ENCODE assay signal across 32 cellular contexts in the genomic region with DNA sequence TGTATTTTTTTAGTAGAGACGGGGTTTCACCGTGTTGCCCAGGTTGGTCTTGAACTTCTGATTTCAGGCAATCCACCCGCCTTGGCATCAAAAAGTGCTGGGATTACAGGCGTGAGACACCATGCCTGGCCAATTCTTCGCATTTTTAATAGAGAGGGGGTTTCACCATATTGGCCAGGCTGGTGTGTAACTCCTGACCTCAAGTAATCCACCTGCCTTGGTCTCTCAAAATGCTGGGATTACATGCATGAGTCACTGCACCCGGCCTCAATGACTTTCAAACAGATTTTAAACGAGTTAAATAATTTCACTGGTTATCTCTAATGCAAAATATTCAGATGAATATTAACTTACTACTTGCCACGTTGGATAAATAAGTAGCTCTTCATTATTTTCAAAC. TPM values are rescaled to one million over a fixed set of nuclear protein-coding genes. Genes with fewer than 3 reads are reported as not detected.
"Had no signal": no experiment of that assay in that cellular context is flagged by ENCODE, and none has a peak within 500 bp of the region (broad histone marks: within the 10 kb centered on the region; RNA-seq: fewer than 3 reads in every experiment).

No MANE protein-coding gene starts in this region.

- H3K36me3 ChIP-seq: adrenal gland, ascending aorta, breast epithelium, cardiac muscle cell had no signal

- H3K27ac ChIP-seq: adrenal gland, ascending aorta, body of pancreas, breast epithelium, cardiac muscle cell had no signal

- ATAC-seq: activated naive CD4-positive, alpha-beta T cell treated with anti-CD3 and anti-CD28 coated beads, Interleukin-2, amount 50 U/mL, for 72 hours; activated naive CD8-positive, alpha-beta T cell treated with anti-CD3 and anti-CD28 coated beads, Interleukin-2, amount 50 U/mL, for 24 hours; activated T-cell treated with anti-CD3 and anti-CD28 coated beads, Interleukin-2, amount 50 U/mL, for 4 hours; activated T-cell treated with anti-CD3 and anti-CD28 coated beads, Interleukin-2, amount 50 U/mL, for 72 hours; activated T-helper 17 cell treated with anti-CD3 and anti-CD28 coated beads, Interleukin-2, amount 50 U/mL, for 72 hours; body of pancreas had no signal

- H3K9me3 ChIP-seq: adrenal gland, ascending aorta, body of pancreas, breast epithelium had no signal

- DNase-seq: activated effector memory CD4-positive, alpha-beta T cell treated with anti-CD3 and anti-CD28 coated beads, Interleukin-2, amount 50 U/mL, for 16 hours; activated effector memory CD4-positive, alpha-beta T cell treated with Interleukin-2 at 50 U/mL for 16 hours; activated gamma-delta T cell; activated gamma-delta T cell treated with Interleukin-2 at 50 U/mL for 16 hours; activated naive CD4-positive, alpha-beta T cell; activated naive CD4-positive, alpha-beta T cell treated with anti-CD3 and anti-CD28 coated beads for 36 hours; activated naive CD4-positive, alpha-beta T cell treated with anti-CD3 and anti-CD28 coated beads, Interleukin-2, amount 10 ng/mL, durations not matched to agents 7 days and 5 days; activated naive CD4-positive, alpha-beta T cell treated with anti-CD3 and anti-CD28 coated beads, Interleukin-2, amount 50 U/mL, for 16 hours; activated naive CD4-positive, alpha-beta T cell treated with Interleukin-2 at 50 U/mL for 16 hours; activated naive CD8-positive, alpha-beta T cell treated with anti-CD3 and anti-CD28 coated beads for 36 hours; activated naive CD8-positive, alpha-beta T cell treated with anti-CD3 and anti-CD28 coated beads, Interleukin-2, amount 10 ng/mL, durations not matched to agents 7 days and 5 days; activated naive CD8-positive, alpha-beta T cell treated with anti-CD3 and anti-CD28 coated beads, Interleukin-2, amount 50 U/mL, for 24 hours; activated T-cell treated with anti-CD3 and anti-CD28 coated beads, Interleukin-2, amount 50 U/mL, for 1 hour; activated T-cell treated with anti-CD3 and anti-CD28 coated beads, Interleukin-2, amount 50 U/mL, for 24 hours; activated T-cell treated with anti-CD3 and anti-CD28 coated beads, Interleukin-2, amount 50 U/mL, for 4 hours; activated T-cell treated with anti-CD3 and anti-CD28 coated beads, Interleukin-2, amount 50 U/mL, for 48 hours; activated T-cell treated with anti-CD3 and anti-CD28 coated beads, Interleukin-2, amount 50 U/mL, for 72 hours; adrenal gland; amniotic stem cell; anterior cingulate cortex; aorta; body of pancreas; caudate nucleus; central memory CD4-positive, alpha-beta T cell; cerebellar nuclear complex had no signal

- H3K4me1 ChIP-seq: ascending aorta, breast epithelium had no signal

- H3K27me3 ChIP-seq: adrenal gland, ascending aorta, body of pancreas, breast epithelium, cardiac muscle cell had no signal

- H3K4me3 ChIP-seq: ascending aorta, body of pancreas, breast epithelium, cardiac muscle cell had no signal

RNA-seq across cellular contexts. Expression of gene STEAP4, which starts 37.6 kb away (rescaled TPM):
- total RNA-seq: activated naive CD4-positive, alpha-beta T cell treated with anti-CD3 and anti-CD28 coated beads for 36 hours; activated naive CD4-positive, alpha-beta T cell treated with anti-CD3 and anti-CD28 coated beads, Interleukin-2, amount 50 U/mL, for 72 hours; activated naive CD8-positive, alpha-beta T cell treated with anti-CD3 and anti-CD28 coated beads for 36 hours; activated naive CD8-positive, alpha-beta T cell treated with anti-CD3 and anti-CD28 coated beads, Interleukin-2, amount 10 ng/mL, durations not matched to agents 7 days and 5 days; activated T-cell treated with anti-CD3 and anti-CD28 coated beads, Interleukin-2, amount 50 U/mL, for 72 hours; activated T-helper 17 cell treated with anti-CD3 and anti-CD28 coated beads, Interleukin-2, amount 50 U/mL, for 72 hours; astrocyte; cardiac muscle cell; chondrocyte had no signal
- polyA plus RNA-seq: cardiac muscle cell had no signal
